17 cellular contexts compared by ENCODE assay signal in the genomic region with DNA sequence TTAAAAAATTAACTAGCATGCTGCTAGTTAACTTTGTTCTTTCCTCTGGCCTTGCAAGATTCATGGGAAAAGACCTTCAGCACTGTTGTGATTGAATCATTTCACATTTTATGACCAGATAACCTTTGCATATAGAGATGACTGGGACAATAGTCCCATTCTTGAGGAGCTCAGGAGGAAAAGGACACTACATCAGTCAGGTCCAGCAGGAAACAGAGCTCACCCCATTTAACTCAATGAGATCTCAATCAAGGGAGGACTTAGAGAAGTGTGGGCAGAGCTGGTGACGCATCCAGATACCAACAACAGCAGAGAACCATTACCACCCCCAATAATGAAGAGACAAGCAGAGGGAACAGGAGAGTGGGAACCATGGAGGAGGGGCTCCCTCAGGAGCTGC.
DNase-seq lines count a peak whose midpoint lies in the region; ATAC-seq and TF ChIP-seq lines count a peak whose summit lies in the region.
"Had no signal": no experiment of that assay in that cellular context is flagged by ENCODE, and none has a peak within 500 bp of the region (broad histone marks: within the 10 kb centered on the region; RNA-seq: fewer than 3 reads in every experiment).

No MANE protein-coding gene starts in this region.

- intact Hi-C loops in mucosa of descending colon (cut with DNase I, micrococcal nuclease): no loop called here

- DNase-seq in COLO829 (ENCODE audit: low spot score): peak; percentile 82
- peak; percentile 36 for DNase-seq in HT-29 (ENCODE audit: low spot score)
- DNase-seq in SW480 (ENCODE audit: low spot score): peak; percentile 46
- DNase-seq in mucosa of descending colon: no peak
- no peak for DNase-seq in NCI-H1436 (lab: John Stamatoyannopoulos, UW)
- DNase-seq in right atrium auricular region (ENCODE audit: low spot score): no peak
- DNase-seq: Calu3; CD4-positive, CD25-positive, alpha-beta regulatory T cell; CD8-positive, alpha-beta T cell; DMS53; DMS79 treated with DMSO at 0.1 percent for 48 hours; GOT3 had no signal

- no peaks in the 10 kb centered on the region for H3K27me3 ChIP-seq in right atrium auricular region
- H3K27me3 ChIP-seq: BLaER1 had no signal

- H3K4me3 ChIP-seq in mucosa of descending colon (no peak overlapping the region), right atrium auricular region (no peak overlapping the region)
- H3K4me3 ChIP-seq: BLaER1, HAP-1 had no signal

- no peaks in the 10 kb centered on the region for H3K36me3 ChIP-seq in mucosa of descending colon (ENCODE audit: low read depth)
- no peaks in the 10 kb centered on the region for H3K36me3 ChIP-seq in right atrium auricular region
- H3K36me3 ChIP-seq: BLaER1, HAP-1 had no signal

- H3K27ac ChIP-seq in right atrium auricular region: no peak overlapping the region
- H3K27ac ChIP-seq: 22Rv1, BLaER1, C4-2B had no signal

- TF ChIP-seq CTCF in mucosa of descending colon (IDR thresholded peaks at IDR 0.05): no peak
- no peak for TF ChIP-seq CTCF in right atrium auricular region (IDR thresholded peaks at IDR 0.05)

- peaks cover 4% of the 10 kb centered on the region for H3K4me1 ChIP-seq in mucosa of descending colon (ENCODE audit: low read depth)
- no peaks in the 10 kb centered on the region for H3K4me1 ChIP-seq in right atrium auricular region
- H3K4me1 ChIP-seq: BLaER1, HAP-1 had no signal

- ATAC-seq in mucosa of descending colon: peak; percentile 93
- no peak for ATAC-seq in GM21360 (IDR thresholded peaks at IDR 0.05; ENCODE audit: unreplicated experiment)
- ATAC-seq: CD8-positive, alpha-beta T cell had no signal

- H3K9me3 ChIP-seq in mucosa of descending colon (no peaks in the 10 kb centered on the region), right atrium auricular region (no peaks in the 10 kb centered on the region)
- H3K9me3 ChIP-seq: BLaER1, HAP-1 had no signal

Comparison
In these comparisons a context has a peak if more than half of its experiments do, and no peak if none do; other contexts are left out.
1. DNase-seq: peak in COLO829 (single experiment), HT-29 (single experiment) and SW480 (single experiment); none in mucosa of descending colon (0 of 3), NCI-H1436 (single experiment) and right atrium auricular region (single experiment).